Comparison of ENCODE assay signal across 12 cellular contexts in the genomic region with DNA sequence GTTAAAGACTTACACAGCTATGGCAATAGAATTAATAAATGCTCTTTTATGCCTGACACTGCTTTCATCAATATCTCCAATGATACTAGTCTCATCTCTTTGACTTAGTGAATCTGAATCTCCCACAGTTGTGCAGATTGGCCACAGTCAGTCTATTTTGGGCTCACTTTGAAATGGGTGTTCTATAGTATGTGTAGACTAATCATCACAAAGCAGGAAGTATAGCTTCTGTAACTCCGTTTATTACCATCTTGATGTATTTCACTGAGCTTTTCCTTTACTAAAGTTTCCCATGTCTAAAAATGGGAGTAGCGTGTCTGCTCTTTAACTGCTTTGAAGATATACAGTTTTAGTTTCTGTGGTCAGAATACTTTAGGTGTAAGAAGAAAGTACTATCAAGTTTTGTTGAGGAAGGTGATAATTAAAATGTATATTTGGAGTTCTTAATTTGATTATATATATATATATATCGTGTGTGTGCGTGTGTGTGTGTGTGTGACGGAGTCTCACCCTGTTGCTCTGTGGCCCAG.
A peak's percentile ranks its signal among the peaks of the same experiment; 100 is the strongest.
DNase-seq lines count a peak whose midpoint lies in the region; ATAC-seq and TF ChIP-seq lines count a peak whose summit lies in the region.
"Had no signal": no experiment of that assay in that cellular context is flagged by ENCODE, and none has a peak within 500 bp of the region (broad histone marks: within the 10 kb centered on the region; RNA-seq: fewer than 3 reads in every experiment).

No MANE protein-coding gene starts in this region.

- TF ChIP-seq CTCF in chondrocyte (IDR thresholded peaks at IDR 0.05) = no peak
- no peak for TF ChIP-seq CTCF in nephron progenitor cell (IDR thresholded peaks at IDR 0.05)

- no peaks in the 10 kb centered on the region for H3K9me3 ChIP-seq in T-helper 17 cell (ENCODE audit: control insufficient read depth, low read length, poor library complexity, severe bottlenecking)

- H3K27ac Mint-ChIP-seq in chondrocyte (ENCODE audit: unreplicated experiment) (peak overlapping the region; percentile 89), nephron progenitor cell (no peak overlapping the region), T-helper 17 cell (no peak overlapping the region)
- H3K27ac Mint-ChIP-seq in naive thymus-derived CD8-positive, alpha-beta T cell = peak overlapping the region in 2 of 10 donors; percentile 9 to 24

- H3K27me3 Mint-ChIP-seq in chondrocyte (ENCODE audit: low read depth) (no peaks in the 10 kb centered on the region), nephron progenitor cell (ENCODE audit: low read depth, poor library complexity) (no peaks in the 10 kb centered on the region), T-helper 17 cell (no peaks in the 10 kb centered on the region)
- H3K27me3 Mint-ChIP-seq in naive thymus-derived CD8-positive, alpha-beta T cell = no peaks in the 10 kb centered on the region

- peaks cover 4% of the 10 kb centered on the region for H3K36me3 Mint-ChIP-seq in chondrocyte (ENCODE audit: low read depth)
- no peaks in the 10 kb centered on the region for H3K36me3 Mint-ChIP-seq in nephron progenitor cell (ENCODE audit: low read depth)
- H3K36me3 Mint-ChIP-seq in T-helper 17 cell (ENCODE audit: low read depth) = peaks cover 2% of the 10 kb centered on the region
- H3K36me3 Mint-ChIP-seq in naive thymus-derived CD8-positive, alpha-beta T cell = peaks cover 0 to 3% (median 0%) of the 10 kb centered on the region in 3 donors

- DNase-seq in chondrocyte (ENCODE audit: low spot score) (no peak), nephron progenitor cell (no peak), T-helper 17 cell (no peak)
- DNase-seq in stimulated activated CD4-positive, alpha-beta T cell treated with anti-CD3 and anti-CD28 coated beads, Interleukin-4, amount 100 ng/mL, for 24 hours = no peak
- no peak for DNase-seq in naive thymus-derived CD8-positive, alpha-beta T cell
- DNase-seq: activated T-cell treated with anti-CD3 and anti-CD28 coated beads, Interleukin-2, amount 50 U/mL, for 1 hour; NCI-H1436; NCI-H524; stimulated activated naive CD4-positive, alpha-beta T cell had no signal

- H3K9me3 Mint-ChIP-seq in chondrocyte (ENCODE audit: low read depth) (no peaks in the 10 kb centered on the region), nephron progenitor cell (no peaks in the 10 kb centered on the region)
- H3K9me3 Mint-ChIP-seq in naive thymus-derived CD8-positive, alpha-beta T cell = no peaks in the 10 kb centered on the region

- H3K4me1 Mint-ChIP-seq in chondrocyte (ENCODE audit: low read depth) = peaks cover 50% of the 10 kb centered on the region
- H3K4me1 Mint-ChIP-seq in nephron progenitor cell = peaks cover 9% of the 10 kb centered on the region
- H3K4me1 Mint-ChIP-seq in T-helper 17 cell = peaks cover 9% of the 10 kb centered on the region
- peaks cover 6 to 11% (median 7%) of the 10 kb centered on the region in 4 donors for H3K4me1 Mint-ChIP-seq in naive thymus-derived CD8-positive, alpha-beta T cell

- peak; percentile 79 for ATAC-seq in GM18502 (IDR thresholded peaks at IDR 0.05; ENCODE audit: poor library complexity, unreplicated experiment)
- peak; percentile 71 for ATAC-seq in GM19452 (IDR thresholded peaks at IDR 0.05; ENCODE audit: unreplicated experiment)
- peak; percentile 88 for ATAC-seq in HG03175 (IDR thresholded peaks at IDR 0.05; ENCODE audit: unreplicated experiment)
- ATAC-seq in T-helper 17 cell = no peak
- no peak for ATAC-seq in naive thymus-derived CD8-positive, alpha-beta T cell

- H3K4me3 Mint-ChIP-seq in chondrocyte (ENCODE audit: unreplicated experiment) = no peak overlapping the region
- H3K4me3 Mint-ChIP-seq in nephron progenitor cell = no peak overlapping the region
- H3K4me3 Mint-ChIP-seq in T-helper 17 cell = no peak overlapping the region
- no peak overlapping the region for H3K4me3 Mint-ChIP-seq in naive thymus-derived CD8-positive, alpha-beta T cell

- POLR2A ChIA-PET in naive thymus-derived CD8-positive, alpha-beta T cell (lab: Charles Lee) = no interaction called here

Comparison
In these comparisons a context has a peak if more than half of its experiments do, and no peak if none do; other contexts are left out.
1. ATAC-seq: peak in GM18502 (single experiment), GM19452 (single experiment) and HG03175 (single experiment); none in T-helper 17 cell (single experiment) and naive thymus-derived CD8-positive, alpha-beta T cell (0 of 2).